ENCODE assay signal across 1 cellular context in the genomic region with DNA sequence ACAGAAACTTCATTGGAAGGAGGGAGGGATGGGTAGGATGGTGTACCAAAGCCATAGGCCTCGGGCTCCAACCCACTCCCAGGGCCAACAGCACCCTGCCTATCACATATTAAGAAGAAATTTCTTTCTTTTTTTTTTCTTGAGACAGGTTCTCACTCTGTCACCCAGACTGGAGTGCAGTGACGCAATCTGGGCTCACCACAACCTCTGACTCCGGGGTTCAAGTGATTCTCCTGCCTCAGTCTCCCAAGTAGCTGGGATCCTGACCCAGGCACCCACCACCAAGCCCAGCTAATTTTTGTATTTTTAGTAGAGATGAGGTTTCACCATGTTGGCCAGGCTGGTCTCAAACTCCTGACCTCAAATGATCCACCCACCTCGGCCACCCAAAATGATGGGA. TPM values are rescaled to one million over a fixed set of nuclear protein-coding genes. Genes with fewer than 3 reads are reported as not detected.
"Had no signal": no experiment of that assay in that cellular context is flagged by ENCODE, and none has a peak within 500 bp of the region (broad histone marks: within the 10 kb centered on the region; RNA-seq: fewer than 3 reads in every experiment).

No MANE protein-coding gene starts in this region.

RNA-seq across cellular contexts. Expression of a gene that starts 40.5 kb away (rescaled TPM):
- polyA plus RNA-seq: naive thymus-derived CD8-positive, alpha-beta T cell had no signal
